Comparison of ENCODE assay signal across 27 cellular contexts in the genomic region with DNA sequence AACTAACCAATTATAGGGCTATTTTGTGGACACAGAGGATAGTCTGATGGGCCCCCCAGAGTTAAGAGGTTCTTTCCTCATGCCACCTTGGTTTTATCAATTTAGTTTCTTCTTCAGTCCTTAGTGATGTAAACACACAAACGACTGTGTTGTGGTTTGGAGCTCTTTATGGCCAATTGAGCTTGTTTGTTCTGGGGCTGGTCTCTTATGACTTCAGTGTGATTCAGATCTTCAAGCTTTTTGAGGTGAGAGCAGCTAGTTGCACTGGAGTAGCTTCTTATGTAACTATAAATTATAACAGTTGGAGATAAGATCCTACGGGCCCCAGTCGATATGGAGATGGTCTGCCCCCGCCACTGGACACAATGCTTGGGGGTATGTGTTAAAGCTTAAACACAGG. TPM values are rescaled to one million over a fixed set of nuclear protein-coding genes. Genes with fewer than 3 reads are reported as not detected.
"Had no signal": no experiment of that assay in that cellular context is flagged by ENCODE, and none has a peak within 500 bp of the region (broad histone marks: within the 10 kb centered on the region; RNA-seq: fewer than 3 reads in every experiment).

No MANE protein-coding gene starts in this region.

- ATAC-seq: activated CD4-positive, alpha-beta T cell treated with anti-CD3 and anti-CD28 coated beads for 36 hours; activated naive CD4-positive, alpha-beta T cell treated with anti-CD3 and anti-CD28 coated beads, Interleukin-2, amount 50 U/mL, for 72 hours; activated T-cell treated with anti-CD3 and anti-CD28 coated beads, Interleukin-2, amount 50 U/mL, for 72 hours had no signal

- H3K27me3 ChIP-seq: brain microvascular endothelial cell had no signal

- H3K36me3 ChIP-seq: brain microvascular endothelial cell, esophagus squamous epithelium had no signal

- H3K9me3 ChIP-seq: esophagus squamous epithelium had no signal

- DNase-seq: activated CD4-positive, alpha-beta memory T cell treated with anti-CD3 and anti-CD28 coated beads, Interleukin-2, amount 10 ng/mL, durations not matched to agents 7 days and 5 days; activated CD4-positive, alpha-beta T cell treated with anti-CD3 and anti-CD28 coated beads for 36 hours; activated CD4-positive, alpha-beta T cell treated with anti-CD3 and anti-CD28 coated beads, Interleukin-2, amount 10 ng/mL, durations not matched to agents 7 days and 5 days; activated CD4-positive, alpha-beta T cell treated with anti-CD3 and anti-CD28 coated beads, Interleukin-2, amount 50 U/mL, for 4 hours; activated CD4-positive, CD25-positive, alpha-beta regulatory T cell; activated CD4-positive, CD25-positive, alpha-beta regulatory T cell treated with anti-CD3 and anti-CD28 coated beads, Interleukin-2, amount 50 U/mL, for 72 hours; activated CD8-positive, alpha-beta memory T cell treated with anti-CD3 and anti-CD28 coated beads, Interleukin-2, amount 50 U/mL, for 48 hours; activated gamma-delta T cell; activated naive CD4-positive, alpha-beta T cell; activated naive CD4-positive, alpha-beta T cell treated with anti-CD3 and anti-CD28 coated beads, Interleukin-2, amount 10 ng/mL, durations not matched to agents 7 days and 5 days; activated naive CD8-positive, alpha-beta T cell treated with anti-CD3 and anti-CD28 coated beads, Interleukin-2, amount 10 ng/mL, durations not matched to agents 7 days and 5 days; activated T-cell treated with anti-CD3 and anti-CD28 coated beads for 4 hours; activated T-cell treated with anti-CD3 and anti-CD28 coated beads, Interleukin-2, amount 50 U/mL, for 24 hours; activated T-cell treated with anti-CD3 and anti-CD28 coated beads, Interleukin-2, amount 50 U/mL, for 72 hours; brain microvascular endothelial cell; dorsolateral prefrontal cortex; effector memory CD4-positive, alpha-beta T cell; endodermal cell; esophagus squamous epithelium; foreskin fibroblast; head of caudate nucleus; T-helper 2 cell had no signal

- H3K27ac ChIP-seq: brain microvascular endothelial cell, coronary artery, dorsolateral prefrontal cortex, esophagus squamous epithelium had no signal

- H3K4me3 ChIP-seq: coronary artery, dorsolateral prefrontal cortex, esophagus squamous epithelium had no signal

RNA-seq across cellular contexts. Expression of gene GJB6, which starts 22.0 kb away (rescaled TPM):
- total RNA-seq: astrocyte, cardiac septum, endodermal cell, fibroblast of lung had no signal
- polyA plus RNA-seq: fibroblast of lung had no signal
